17 cellular contexts compared by ENCODE assay signal in the genomic region with DNA sequence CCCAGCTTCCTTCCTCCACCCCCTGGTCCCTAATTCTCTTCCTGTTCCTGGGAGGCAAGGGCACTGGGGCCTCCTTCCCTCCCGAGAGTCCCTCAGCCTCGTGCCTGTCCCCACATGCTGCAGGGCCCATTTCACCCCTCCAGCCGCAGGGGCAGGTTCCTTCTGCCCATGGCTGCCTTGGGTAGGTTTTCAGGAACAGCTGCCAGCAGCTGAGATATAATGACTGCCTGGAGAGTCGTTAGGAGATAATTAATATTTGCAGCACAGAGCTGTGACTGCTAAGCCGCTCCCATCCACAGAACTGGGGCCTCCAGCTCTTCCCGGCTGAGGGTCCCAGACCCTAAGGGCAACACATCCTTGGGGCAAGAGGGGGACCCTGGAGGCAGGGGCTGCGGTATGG.
DNase-seq lines count a peak whose midpoint lies in the region; ATAC-seq lines count a peak whose summit lies in the region.
"Had no signal": no experiment of that assay in that cellular context is flagged by ENCODE, and none has a peak within 500 bp of the region (broad histone marks: within the 10 kb centered on the region; RNA-seq: fewer than 3 reads in every experiment).

No MANE protein-coding gene starts in this region.

- no peak for ATAC-seq in GM21360 (IDR thresholded peaks at IDR 0.05; ENCODE audit: unreplicated experiment)
- ATAC-seq: naive thymus-derived CD4-positive, alpha-beta T cell; stimulated activated naive CD8-positive, alpha-beta T cell treated with anti-CD3 and anti-CD28 coated beads, Interleukin-15, Interleukin-2, amounts not matched to agents 100 U/mL and 50 U/mL, for 24 hours had no signal

- DNase-seq in DMS53 (lab: John Stamatoyannopoulos, UW), result peak; percentile 56
- no peak for DNase-seq in DMS53 treated with DMSO at 0.1 percent for 48 hours (lab: John Stamatoyannopoulos, UW; ENCODE audit: unreplicated experiment)
- peak; percentile 2 for DNase-seq in NCI-H1436 treated with DMSO at 0.1 percent for 48 hours (lab: John Stamatoyannopoulos, UW)
- DNase-seq in NCI-H748 treated with DMSO at 0.1 percent for 48 hours (lab: John Stamatoyannopoulos, UW), result peak; percentile 42
- peak; percentile 51 for DNase-seq in left kidney (ENCODE audit: low read depth, low spot score)
- no peak for DNase-seq in activated CD4-positive, alpha-beta T cell treated with anti-CD3 and anti-CD28 coated beads, Interleukin-2, amount 50 U/mL, for 1 hour
- no peak for DNase-seq in DMS114 treated with DMSO at 0.1 percent for 48 hours (lab: John Stamatoyannopoulos, UW; ENCODE audit: unreplicated experiment)
- DNase-seq: 8988T; activated CD4-positive, CD25-positive, alpha-beta regulatory T cell treated with anti-CD3 and anti-CD28 coated beads, Interleukin-2, amount 50 U/mL, for 72 hours; activated effector memory CD4-positive, alpha-beta T cell treated with Interleukin-2 at 50 U/mL for 16 hours; anterior cingulate cortex; effector CD4-positive, alpha-beta T cell; GOT3; naive thymus-derived CD4-positive, alpha-beta T cell; NCI-H187 treated with DMSO at 0.1 percent for 48 hours; stimulated activated naive CD8-positive, alpha-beta T cell treated with anti-CD3 and anti-CD28 coated beads, Interleukin-15, Interleukin-2, amounts not matched to agents 100 U/mL and 50 U/mL, for 24 hours had no signal

Comparison
In these comparisons a context has a peak if more than half of its experiments do, and no peak if none do; other contexts are left out.
1. DNase-seq: peak in DMS53 (single experiment), NCI-H1436 treated with DMSO at 0.1 percent for 48 hours (single experiment), NCI-H748 treated with DMSO at 0.1 percent for 48 hours (single experiment) and left kidney (single experiment); none in DMS53 treated with DMSO at 0.1 percent for 48 hours (single experiment), activated CD4-positive, alpha-beta T cell treated with anti-CD3 and anti-CD28 coated beads, Interleukin-2, amount 50 U/mL, for 1 hour (single experiment) and DMS114 treated with DMSO at 0.1 percent for 48 hours (single experiment).